ENCODE assay signal across 20 cellular contexts in the genomic region with DNA sequence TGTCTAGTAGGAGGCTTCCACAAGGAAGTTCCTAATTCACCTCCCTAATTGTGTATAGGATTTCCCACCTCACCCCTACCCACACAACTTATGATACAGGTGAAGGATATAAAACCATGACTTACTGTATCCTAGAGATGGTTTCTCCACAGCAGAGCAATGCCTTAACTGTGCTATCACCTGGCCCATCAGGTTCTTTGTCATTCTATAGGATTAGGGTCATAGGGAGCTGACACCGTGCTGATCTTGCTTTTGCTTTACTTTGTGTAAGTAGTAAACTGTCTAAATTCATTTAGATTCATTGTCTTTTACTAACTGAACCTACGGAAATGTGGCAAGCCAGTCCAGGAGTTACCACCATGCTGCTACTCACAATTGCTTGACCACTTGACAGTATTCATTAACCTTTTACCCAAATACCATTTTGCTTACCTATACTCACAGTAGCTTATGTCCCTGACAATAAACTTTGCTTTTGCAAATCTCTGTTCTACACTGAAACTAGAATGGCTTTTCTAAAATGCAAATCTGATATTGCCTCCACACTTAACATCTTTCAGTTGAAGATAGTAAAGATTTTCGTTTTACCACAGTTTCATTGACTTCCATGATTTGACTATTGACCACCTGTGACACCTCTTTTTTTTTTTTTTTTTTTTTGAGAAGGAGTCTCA.
DNase-seq lines count a peak whose midpoint lies in the region; ATAC-seq and TF ChIP-seq lines count a peak whose summit lies in the region.
"Had no signal": no experiment of that assay in that cellular context is flagged by ENCODE, and none has a peak within 500 bp of the region (broad histone marks: within the 10 kb centered on the region; RNA-seq: fewer than 3 reads in every experiment).

No MANE protein-coding gene starts in this region.

- H3K36me3 ChIP-seq in neural progenitor cell, result no peaks in the 10 kb centered on the region
- H3K36me3 ChIP-seq: upper lobe of right lung had no signal

- H3K9me3 Mint-ChIP-seq in neural progenitor cell, result no peaks in the 10 kb centered on the region
- H3K9me3 Mint-ChIP-seq: activated naive CD4-positive, alpha-beta T cell treated with anti-CD3 and anti-CD28 coated beads for 36 hours had no signal

- H4K20me1 ChIP-seq in neural progenitor cell (ENCODE audit: low read depth), result no peaks in the 10 kb centered on the region

- no peak for TF ChIP-seq CTCF in neural progenitor cell (IDR thresholded peaks at IDR 0.05)

- H3K27me3 Mint-ChIP-seq in neural progenitor cell (ENCODE audit: insufficient read depth, low read depth), result no peaks in the 10 kb centered on the region

- DNase-seq in kidney tubule cell (ENCODE audit: low spot score), result peak; percentile 24
- DNase-seq in NCI-H2081 treated with DMSO at 0.1 percent for 48 hours (lab: John Stamatoyannopoulos, UW), result no peak
- DNase-seq in neural progenitor cell (ENCODE audit: low spot score), result no peak
- no peak for DNase-seq in activated naive CD4-positive, alpha-beta T cell treated with anti-CD3 and anti-CD28 coated beads, Interleukin-2, amount 50 U/mL, for 16 hours
- DNase-seq in NCI-H2227 treated with DMSO at 0.1 percent for 48 hours (lab: John Stamatoyannopoulos, UW), result no peak
- DNase-seq: activated CD8-positive, alpha-beta memory T cell treated with anti-CD3 and anti-CD28 coated beads, Interleukin-2, amount 50 U/mL, for 48 hours; activated naive CD4-positive, alpha-beta T cell treated with anti-CD3 and anti-CD28 coated beads for 36 hours; AML-193; IMR-90; NCI-H1092 treated with DMSO at 0.1 percent for 48 hours; T-helper 1 cell; upper lobe of right lung had no signal

- ATAC-seq in GM19025 (IDR thresholded peaks at IDR 0.05; ENCODE audit: low read depth, unreplicated experiment) (peak; percentile 64), GM21717 (IDR thresholded peaks at IDR 0.05; ENCODE audit: unreplicated experiment) (peak; percentile 93), HG03175 (IDR thresholded peaks at IDR 0.05; ENCODE audit: unreplicated experiment) (peak; percentile 66)
- ATAC-seq: activated CD4-positive, CD25-positive, alpha-beta regulatory T cell treated with anti-CD3 and anti-CD28 coated beads, Interleukin-2, amount 50 U/mL, for 24 hours; HCT116; left lobe of liver; Right ventricle myocardium inferior; stimulated activated effector memory CD8-positive, alpha-beta T cell treated with anti-CD3 and anti-CD28 coated beads, Interleukin-12 subunit alpha, Interleukin-12 subunit beta, amount 100 ng/mL, for 72 hours; upper lobe of right lung had no signal

- H3K4me3 ChIP-seq in neural progenitor cell, result no peak overlapping the region
- H3K4me3 ChIP-seq: upper lobe of right lung had no signal

- H3K4me1 Mint-ChIP-seq in neural progenitor cell, result no peaks in the 10 kb centered on the region
- H3K4me1 Mint-ChIP-seq: stimulated activated effector memory CD8-positive, alpha-beta T cell treated with anti-CD3 and anti-CD28 coated beads, Interleukin-12 subunit alpha, Interleukin-12 subunit beta, amount 100 ng/mL, for 72 hours had no signal

- H3K4me2 ChIP-seq in neural progenitor cell, result no peak overlapping the region

- no peaks in the 10 kb centered on the region for H3K9me3 ChIP-seq in neural progenitor cell (ENCODE audit: low read depth)
- H3K9me3 ChIP-seq: upper lobe of right lung had no signal

- H3K79me2 ChIP-seq in neural progenitor cell (ENCODE audit: low read depth), result no peaks in the 10 kb centered on the region

- H3K36me3 Mint-ChIP-seq in neural progenitor cell, result no peaks in the 10 kb centered on the region
- H3K36me3 Mint-ChIP-seq: stimulated activated effector memory CD8-positive, alpha-beta T cell treated with anti-CD3 and anti-CD28 coated beads, Interleukin-12 subunit alpha, Interleukin-12 subunit beta, amount 100 ng/mL, for 72 hours had no signal

- no peaks in the 10 kb centered on the region for H3K27me3 ChIP-seq in neural progenitor cell
- H3K27me3 ChIP-seq: upper lobe of right lung had no signal

- no peak overlapping the region for H3K27ac ChIP-seq in neural progenitor cell
- H3K27ac ChIP-seq: upper lobe of right lung had no signal

- H3K4me3 Mint-ChIP-seq in neural progenitor cell, result no peak overlapping the region
- H3K4me3 Mint-ChIP-seq: activated naive CD4-positive, alpha-beta T cell treated with anti-CD3 and anti-CD28 coated beads for 36 hours; stimulated activated effector memory CD8-positive, alpha-beta T cell treated with anti-CD3 and anti-CD28 coated beads, Interleukin-12 subunit alpha, Interleukin-12 subunit beta, amount 100 ng/mL, for 72 hours had no signal

- no peak overlapping the region for H2AFZ ChIP-seq in neural progenitor cell (replicated peaks)

- H3K4me1 ChIP-seq in neural progenitor cell, result no peaks in the 10 kb centered on the region
- H3K4me1 ChIP-seq: upper lobe of right lung had no signal

- H3F3A ChIP-seq in neural progenitor cell (ENCODE audit: low read depth), result no peaks in the 10 kb centered on the region

- H3K9ac ChIP-seq in neural progenitor cell, result no peak overlapping the region

- H3K27ac Mint-ChIP-seq in neural progenitor cell, result no peak overlapping the region
- H3K27ac Mint-ChIP-seq: activated naive CD4-positive, alpha-beta T cell treated with anti-CD3 and anti-CD28 coated beads for 36 hours; stimulated activated effector memory CD8-positive, alpha-beta T cell treated with anti-CD3 and anti-CD28 coated beads, Interleukin-12 subunit alpha, Interleukin-12 subunit beta, amount 100 ng/mL, for 72 hours had no signal
